ENCODE assay signal across 8 cellular contexts in genomic region chr16:11621539-11621919, GRCh38. TPM values are rescaled to one million over a fixed set of nuclear protein-coding genes. Genes with fewer than 3 reads are reported as not detected.
DNase-seq lines count a peak whose midpoint lies in the region; ATAC-seq and TF ChIP-seq lines count a peak whose summit lies in the region.

No MANE protein-coding gene starts in this region.

- H3K27ac Mint-ChIP-seq in CD4-positive, alpha-beta memory T cell = peak overlapping the region; percentile 91 to 97 (median 96)
- peak overlapping the region; percentile 82 for H3K27ac Mint-ChIP-seq in dendritic cell treated with granulocyte-macrophage colony-stimulating factor and Interleukin-4, amounts not matched to agents 40 ng/mL and 50 ng/mL, for 4 days

- intact Hi-C loops in CD4-positive, alpha-beta memory T cell (cut with micrococcal nuclease) = no loop called here
- intact Hi-C loops in dendritic cell treated with granulocyte-macrophage colony-stimulating factor and Interleukin-4, amounts not matched to agents 40 ng/mL and 50 ng/mL, for 4 days (cut with micrococcal nuclease) = no loop called here

- H3K9me2 ChIP-seq in OCI-LY1 (ENCODE audit: low read depth, low read length) = no peaks in the 10 kb centered on the region

- H2AFZ ChIP-seq in OCI-LY1 (ENCODE audit: low read length) (no peak overlapping the region), parathyroid adenoma (peak overlapping the region; percentile 65)

- H3K27me3 Mint-ChIP-seq in CD4-positive, alpha-beta memory T cell = no peaks in the 10 kb centered on the region
- H3K27me3 Mint-ChIP-seq in dendritic cell treated with granulocyte-macrophage colony-stimulating factor and Interleukin-4, amounts not matched to agents 40 ng/mL and 50 ng/mL, for 4 days = no peaks in the 10 kb centered on the region

- peak overlapping the region in 1 of 2 donors; percentile 36 for H3K4me3 ChIP-seq in CD4-positive, alpha-beta memory T cell (ENCODE audit: low read length in 2 of 2)
- H3K4me3 ChIP-seq in OCI-LY1 (ENCODE audit: low read depth, low read length, poor library complexity, severe bottlenecking) (peak overlapping the region; percentile 53), parathyroid adenoma (ENCODE audit: low read depth, low read length) (no peak overlapping the region)

- no peaks in the 10 kb centered on the region for H4K20me1 ChIP-seq in OCI-LY1 (ENCODE audit: insufficient read depth, low read length)

- no peaks in the 10 kb centered on the region for H3K36me3 ChIP-seq in CD4-positive, alpha-beta memory T cell (ENCODE audit: insufficient read depth, low read length)
- H3K36me3 ChIP-seq in OCI-LY1 (ENCODE audit: insufficient read depth, low read length) = no peaks in the 10 kb centered on the region
- no peaks in the 10 kb centered on the region for H3K36me3 ChIP-seq in parathyroid adenoma (ENCODE audit: control insufficient read depth, insufficient read depth, low read length)

- no peaks in the 10 kb centered on the region for H3K36me3 Mint-ChIP-seq in CD4-positive, alpha-beta memory T cell
- peaks cover 6% of the 10 kb centered on the region for H3K36me3 Mint-ChIP-seq in dendritic cell treated with granulocyte-macrophage colony-stimulating factor and Interleukin-4, amounts not matched to agents 40 ng/mL and 50 ng/mL, for 4 days (ENCODE audit: low read depth)

- H3K9ac ChIP-seq in OCI-LY1 (ENCODE audit: low read length) (peak overlapping the region; percentile 86), parathyroid adenoma (no peak overlapping the region)

- no peaks in the 10 kb centered on the region for H3K9me3 ChIP-seq in CD4-positive, alpha-beta memory T cell (ENCODE audit: control insufficient read depth in 1 of 2, low read length in 2 of 2)
- H3K9me3 ChIP-seq in OCI-LY1 (ENCODE audit: low read length) (no peaks in the 10 kb centered on the region; the same call in 1 of the 2 replicates), parathyroid adenoma (ENCODE audit: control insufficient read depth, low read length) (no peaks in the 10 kb centered on the region)

- H3F3A ChIP-seq in OCI-LY1 (ENCODE audit: insufficient read depth, low read length) = peaks cover 11% of the 10 kb centered on the region; the same call in 1 of the 2 replicates

- peaks cover 0 to 4% (median 0%) of the 10 kb centered on the region in 8 donors for H3K9me3 Mint-ChIP-seq in CD4-positive, alpha-beta memory T cell
- H3K9me3 Mint-ChIP-seq in dendritic cell treated with granulocyte-macrophage colony-stimulating factor and Interleukin-4, amounts not matched to agents 40 ng/mL and 50 ng/mL, for 4 days = peaks cover 9% of the 10 kb centered on the region

- peaks cover 84% of the 10 kb centered on the region for H3K4me1 ChIP-seq in CD4-positive, alpha-beta memory T cell (ENCODE audit: insufficient read depth, low read length)
- H3K4me1 ChIP-seq in OCI-LY1 (ENCODE audit: insufficient read depth, low read length, severe bottlenecking) (peaks cover 62% of the 10 kb centered on the region), parathyroid adenoma (peaks cover 8% of the 10 kb centered on the region)

- DNase-seq in CD4-positive, alpha-beta memory T cell = no peak
- no peak for DNase-seq in NCI-H748 treated with DMSO at 0.1 percent for 48 hours (lab: John Stamatoyannopoulos, UW)
- no peak for DNase-seq in retina
- no peak for DNase-seq in NCI-H2029 (lab: John Stamatoyannopoulos, UW)

- H3K79me2 ChIP-seq in OCI-LY1 (ENCODE audit: insufficient read depth, low read length) = no peaks in the 10 kb centered on the region
- no peaks in the 10 kb centered on the region for H3K79me2 ChIP-seq in parathyroid adenoma

- ATAC-seq in GM19463 (IDR thresholded peaks at IDR 0.05; ENCODE audit: unreplicated experiment) = no peak

- TF ChIP-seq CTCF in OCI-LY1 (IDR thresholded peaks at IDR 0.05; ENCODE audit: low read length) (no peak), parathyroid adenoma (IDR thresholded peaks at IDR 0.05) (no peak)

- peak overlapping the region; percentile 84 for H3K4me2 ChIP-seq in OCI-LY1 (ENCODE audit: low read length)
- H3K4me2 ChIP-seq in parathyroid adenoma (ENCODE audit: low read length) = no peak overlapping the region

- CTCF ChIA-PET in CD4-positive, alpha-beta memory T cell (lab: Charles Lee; ENCODE audit: partially characterized antibody) = interaction anchor here (0.7 to 5.0 kb wide), 13 partner anchors 9 to 93 kb away, joined by 3 to 32 read pairs (median 5); no protein-coding TSS in a partner anchor

- peak overlapping the region; percentile 81 to 89 (median 84) for H3K4me3 Mint-ChIP-seq in CD4-positive, alpha-beta memory T cell
- H3K4me3 Mint-ChIP-seq in dendritic cell treated with granulocyte-macrophage colony-stimulating factor and Interleukin-4, amounts not matched to agents 40 ng/mL and 50 ng/mL, for 4 days = peak overlapping the region; percentile 44

- peak overlapping the region; percentile 58 for H3K27ac ChIP-seq in CD4-positive, alpha-beta memory T cell (ENCODE audit: low read depth, low read length)
- H3K27ac ChIP-seq in OCI-LY1 (ENCODE audit: low read depth, low read length, poor library complexity, severe bottlenecking) (peak overlapping the region; percentile 100), parathyroid adenoma (no peak overlapping the region)

- H3K27me3 ChIP-seq in CD4-positive, alpha-beta memory T cell (ENCODE audit: insufficient read depth, low read length) = no peaks in the 10 kb centered on the region
- H3K27me3 ChIP-seq in OCI-LY1 (ENCODE audit: insufficient read depth, low read length) = no peaks in the 10 kb centered on the region
- H3K27me3 ChIP-seq in parathyroid adenoma (ENCODE audit: control insufficient read depth, insufficient read depth, low read length) = no peaks in the 10 kb centered on the region

- peaks cover 34 to 78% (median 59%) of the 10 kb centered on the region in 4 donors for H3K4me1 Mint-ChIP-seq in CD4-positive, alpha-beta memory T cell
- peaks cover 63% of the 10 kb centered on the region for H3K4me1 Mint-ChIP-seq in dendritic cell treated with granulocyte-macrophage colony-stimulating factor and Interleukin-4, amounts not matched to agents 40 ng/mL and 50 ng/mL, for 4 days (ENCODE audit: low read depth)

- POLR2A ChIA-PET in CD4-positive, alpha-beta memory T cell (lab: Charles Lee; ENCODE audit: partially characterized antibody) = interaction anchor here (0.6 to 9.1 kb wide), 22 partner anchors 8 to 369 kb away, joined by 3 to 175 read pairs (median 6); partner anchors contain the start of genes LITAF, SNN, SOCS1 and TXNDC11

RNA-seq across cellular contexts. Expression of gene LITAF, which starts 34.8 kb away (rescaled TPM):
- 100 to 1,000 TPM; 155 to 157 TPM for total RNA-seq in CD4-positive, alpha-beta memory T cell
- 100 to 1,000 TPM; 343 to 496 TPM for polyA plus RNA-seq in CD4-positive, alpha-beta memory T cell

RNA-seq across cellular contexts. Expression of gene SNN, which starts 46.7 kb away (rescaled TPM):
- 10 to 100 TPM; 19.2 to 20.4 TPM for total RNA-seq in CD4-positive, alpha-beta memory T cell
- polyA plus RNA-seq in CD4-positive, alpha-beta memory T cell = 10 to 100 TPM; 16.1 to 16.7 TPM
